ENCODE assay signal across 26 cellular contexts in the genomic region with DNA sequence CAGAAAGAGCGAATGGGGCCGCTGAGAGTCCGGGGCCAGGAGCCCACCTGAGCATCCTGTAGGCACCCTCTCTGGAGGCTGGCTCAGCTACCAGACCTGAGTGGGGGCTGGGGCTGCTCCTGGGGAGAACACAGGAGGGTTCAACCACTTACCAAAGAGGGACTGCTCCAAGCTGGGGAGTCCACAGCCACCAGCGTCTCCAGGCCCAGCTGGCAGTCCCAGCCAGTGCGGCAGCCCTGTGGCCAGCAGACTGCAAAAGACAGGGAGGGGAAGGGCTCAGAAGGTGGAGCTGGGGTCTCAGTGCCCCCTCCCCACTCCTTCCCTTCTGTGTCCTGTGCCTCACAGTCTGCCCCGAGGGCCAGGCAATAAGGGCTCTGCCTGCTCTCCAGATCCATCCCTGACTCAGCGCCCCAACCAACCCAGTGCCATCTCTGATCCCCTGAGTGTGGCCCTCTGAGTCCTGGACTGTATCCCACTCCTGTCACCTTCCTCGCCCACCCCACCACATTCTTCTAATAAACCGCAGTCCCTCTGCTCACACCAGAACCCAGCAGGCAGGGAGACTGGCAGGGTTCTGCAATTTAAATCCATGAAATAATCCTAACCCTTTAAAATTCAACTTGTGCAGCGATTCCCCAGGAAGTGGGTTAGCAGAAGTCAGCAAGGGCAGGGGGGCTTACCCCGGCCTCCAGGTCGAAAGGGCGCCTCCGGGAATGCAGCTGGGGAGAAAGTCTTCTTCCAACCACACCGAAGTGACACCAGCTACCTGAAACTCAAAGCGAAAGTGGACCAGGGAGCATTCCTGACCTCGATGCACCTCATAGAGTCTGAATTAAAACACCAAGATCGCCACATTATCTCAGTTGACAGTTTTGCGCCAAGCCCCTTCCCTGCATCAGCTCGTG. TPM values are rescaled to one million over a fixed set of nuclear protein-coding genes. Genes with fewer than 3 reads are reported as not detected.
DNase-seq lines count a peak whose midpoint lies in the region; ATAC-seq and TF ChIP-seq lines count a peak whose summit lies in the region.
"Had no signal": no experiment of that assay in that cellular context is flagged by ENCODE, and none has a peak within 500 bp of the region (broad histone marks: within the 10 kb centered on the region; RNA-seq: fewer than 3 reads in every experiment).

No MANE protein-coding gene starts in this region.

- H3K27me3 Mint-ChIP-seq in activated CD8-positive, alpha-beta memory T cell treated with anti-CD3 and anti-CD28 coated beads, Interleukin-2, amount 10 ng/mL, durations not matched to agents 7 days and 5 days: peaks cover 22% of the 10 kb centered on the region

- intact Hi-C loops in upper lobe of right lung (cut with DNase I): no loop called here

- H3K4me3 Mint-ChIP-seq in activated CD8-positive, alpha-beta memory T cell treated with anti-CD3 and anti-CD28 coated beads, Interleukin-2, amount 10 ng/mL, durations not matched to agents 7 days and 5 days: no peak overlapping the region
- H3K4me3 Mint-ChIP-seq: activated B cell treated with CpG ODN at 0.5 μM for 24 hours; CD8-positive, alpha-beta memory T cell; neural crest cell; T-cell had no signal

- H3K36me3 Mint-ChIP-seq in activated CD8-positive, alpha-beta memory T cell treated with anti-CD3 and anti-CD28 coated beads, Interleukin-2, amount 10 ng/mL, durations not matched to agents 7 days and 5 days: no peaks in the 10 kb centered on the region
- H3K36me3 Mint-ChIP-seq: CD8-positive, alpha-beta memory T cell; T-cell had no signal

- H3K9me3 Mint-ChIP-seq in activated CD8-positive, alpha-beta memory T cell treated with anti-CD3 and anti-CD28 coated beads, Interleukin-2, amount 10 ng/mL, durations not matched to agents 7 days and 5 days (ENCODE audit: low read depth): no peaks in the 10 kb centered on the region
- H3K9me3 Mint-ChIP-seq: activated B cell treated with CpG ODN at 0.5 μM for 24 hours; CD8-positive, alpha-beta memory T cell; neural crest cell; T-cell had no signal

- H3K9ac ChIP-seq in NT2/D1 (ENCODE audit: insufficient read length, low read depth): peak overlapping the region; percentile 39

- no peak for ATAC-seq in activated CD8-positive, alpha-beta memory T cell treated with anti-CD3 and anti-CD28 coated beads, Interleukin-2, amount 10 ng/mL, durations not matched to agents 7 days and 5 days
- ATAC-seq in left lobe of liver (no peak), upper lobe of right lung (no peak), GM18870 (IDR thresholded peaks at IDR 0.05; ENCODE audit: unreplicated experiment) (no peak)
- ATAC-seq: A549, T-cell had no signal

- DNase-seq in activated CD8-positive, alpha-beta memory T cell treated with anti-CD3 and anti-CD28 coated beads, Interleukin-2, amount 10 ng/mL, durations not matched to agents 7 days and 5 days: peak; percentile 35
- DNase-seq in activated CD8-positive, alpha-beta memory T cell treated with anti-CD3 and anti-CD28 coated beads, Interleukin-2, amount 50 U/mL, for 4 hours: no peak
- DNase-seq in NT2/D1 (ENCODE audit: low read depth, low spot score) (no peak), left lobe of liver (ENCODE audit: low spot score) (peak; percentile 22), upper lobe of right lung (peak; percentile 55), amygdala (lab: John Stamatoyannopoulos, UW) (no peak), substantia nigra (lab: John Stamatoyannopoulos, UW) (no peak)
- DNase-seq: activated B cell treated with CpG ODN at 0.5 μM for 24 hours; activated CD4-positive, alpha-beta T cell treated with anti-CD3 and anti-CD28 coated beads, Interleukin-2, amount 50 U/mL, for 1 hour; activated gamma-delta T cell treated with Interleukin-2 at 50 U/mL for 16 hours; cerebellar nuclear complex; kidney glomerular epithelial cell; NCI-H1105 treated with DMSO at 0.1 percent for 48 hours; NCI-H2029; NCI-H69; stimulated activated naive CD4-positive, alpha-beta T cell treated with Interleukin-2 at 50 U/mL for 16 hours; T-cell; testis; uterus had no signal

- H3K27me3 ChIP-seq in NT2/D1 (ENCODE audit: insufficient read depth, insufficient read length) (no peaks in the 10 kb centered on the region), upper lobe of right lung (peaks cover 29% of the 10 kb centered on the region)
- H3K27me3 ChIP-seq: testis, uterus had no signal

- H3K27ac Mint-ChIP-seq in activated CD8-positive, alpha-beta memory T cell treated with anti-CD3 and anti-CD28 coated beads, Interleukin-2, amount 10 ng/mL, durations not matched to agents 7 days and 5 days: no peak overlapping the region
- H3K27ac Mint-ChIP-seq: activated B cell treated with CpG ODN at 0.5 μM for 24 hours; CD8-positive, alpha-beta memory T cell; T-cell had no signal

- H3K27ac ChIP-seq in upper lobe of right lung (no peak overlapping the region), substantia nigra (ENCODE audit: low read depth, low read length, poor library complexity, severe bottlenecking) (no peak overlapping the region)
- H3K27ac ChIP-seq: A549, prostate gland, testis, uterus had no signal

- peaks cover 10% of the 10 kb centered on the region for H3K36me3 ChIP-seq in NT2/D1 (ENCODE audit: insufficient read depth, insufficient read length, low read length)
- H3K36me3 ChIP-seq in upper lobe of right lung: no peaks in the 10 kb centered on the region
- H3K36me3 ChIP-seq: prostate gland, uterus had no signal

- H3K9me3 ChIP-seq in NT2/D1 (ENCODE audit: insufficient read depth, low read length) (no peaks in the 10 kb centered on the region), upper lobe of right lung (no peaks in the 10 kb centered on the region)
- H3K9me3 ChIP-seq: A549, prostate gland, testis, uterus had no signal

- CTCF ChIA-PET in activated CD8-positive, alpha-beta memory T cell treated with anti-CD3 and anti-CD28 coated beads, Interleukin-2, amount 10 ng/mL, durations not matched to agents 7 days and 5 days (lab: Charles Lee): interaction anchor here (1.1 kb wide), 1 partner anchor 120 kb away, joined by 3 read pairs; no protein-coding TSS in a partner anchor

- no peak overlapping the region for H3K4me3 ChIP-seq in NT2/D1 (ENCODE audit: insufficient read length, low read depth)
- H3K4me3 ChIP-seq in upper lobe of right lung: no peak overlapping the region
- H3K4me3 ChIP-seq: A549, prostate gland, testis, uterus had no signal

- H3K4me1 ChIP-seq in NT2/D1 (ENCODE audit: insufficient read depth, insufficient read length) (peaks cover 26% of the 10 kb centered on the region), upper lobe of right lung (no peaks in the 10 kb centered on the region)
- H3K4me1 ChIP-seq: A549, prostate gland, testis, uterus had no signal

- no peak for TF ChIP-seq CTCF in upper lobe of right lung (IDR thresholded peaks at IDR 0.05)

- H3K4me1 Mint-ChIP-seq in activated CD8-positive, alpha-beta memory T cell treated with anti-CD3 and anti-CD28 coated beads, Interleukin-2, amount 10 ng/mL, durations not matched to agents 7 days and 5 days: peaks cover 11% of the 10 kb centered on the region

RNA-seq across cellular contexts. Expression of a gene that starts 13.3 kb away (rescaled TPM):
- total RNA-seq in activated CD8-positive, alpha-beta memory T cell treated with anti-CD3 and anti-CD28 coated beads, Interleukin-2, amount 10 ng/mL, durations not matched to agents 7 days and 5 days: under 1 TPM in 1 of 2 experiments, not detected in 1; 0.35 TPM
- total RNA-seq in left lobe of liver: 2.3 TPM
- total RNA-seq in upper lobe of right lung: 4.9 TPM
- total RNA-seq: activated B cell treated with CpG ODN at 0.5 μM for 24 hours, HT-29, MCF 10A had no signal

Comparison
In these comparisons a context has a peak if more than half of its experiments do, and no peak if none do; other contexts are left out.
1. DNase-seq: peak in activated CD8-positive, alpha-beta memory T cell treated with anti-CD3 and anti-CD28 coated beads, Interleukin-2, amount 10 ng/mL, durations not matched to agents 7 days and 5 days (single experiment), left lobe of liver (single experiment) and upper lobe of right lung (single experiment); none in activated CD8-positive, alpha-beta memory T cell treated with anti-CD3 and anti-CD28 coated beads, Interleukin-2, amount 50 U/mL, for 4 hours (single experiment), NT2/D1 (single experiment), amygdala (0 of 56) and substantia nigra (0 of 49).